1 cellular context compared by ENCODE assay signal in the genomic region with DNA sequence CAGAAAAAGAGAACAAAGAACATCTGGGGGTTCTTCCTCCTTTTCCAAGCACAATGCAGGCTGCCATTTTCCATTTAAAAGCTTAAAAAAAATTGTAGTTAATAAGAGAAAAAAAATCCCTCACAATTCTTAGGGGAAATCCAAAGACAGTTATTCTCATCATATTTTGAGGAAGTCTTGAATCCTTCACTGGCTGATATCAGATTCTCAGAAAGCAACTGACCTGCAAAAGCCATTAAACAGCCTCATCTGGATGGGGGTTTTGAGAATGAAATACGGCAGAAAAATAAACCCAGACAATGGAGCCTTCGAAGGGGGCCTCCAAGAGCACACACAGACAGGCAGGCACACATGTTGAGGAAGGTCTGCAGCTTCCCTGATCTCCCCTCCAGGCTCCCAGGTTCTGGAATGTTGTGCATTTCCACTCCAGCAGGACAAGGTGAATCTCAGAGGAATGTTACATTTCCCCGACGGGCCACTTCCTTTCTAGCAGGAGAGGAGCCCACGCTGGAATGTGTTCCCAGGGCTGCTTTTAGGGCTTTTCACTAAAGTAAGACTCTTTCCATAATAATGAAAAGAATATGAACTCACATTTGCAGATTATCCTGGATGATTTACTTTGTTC.
TF ChIP-seq lines count a peak whose summit lies in the region.

No MANE protein-coding gene starts in this region.

TF ChIP-seq in WTC11, 78 proteins besides CTCF, POLR2A, EP300 and RAD21 (continued from another document):
- TF ChIP-seq, protein P1, sequence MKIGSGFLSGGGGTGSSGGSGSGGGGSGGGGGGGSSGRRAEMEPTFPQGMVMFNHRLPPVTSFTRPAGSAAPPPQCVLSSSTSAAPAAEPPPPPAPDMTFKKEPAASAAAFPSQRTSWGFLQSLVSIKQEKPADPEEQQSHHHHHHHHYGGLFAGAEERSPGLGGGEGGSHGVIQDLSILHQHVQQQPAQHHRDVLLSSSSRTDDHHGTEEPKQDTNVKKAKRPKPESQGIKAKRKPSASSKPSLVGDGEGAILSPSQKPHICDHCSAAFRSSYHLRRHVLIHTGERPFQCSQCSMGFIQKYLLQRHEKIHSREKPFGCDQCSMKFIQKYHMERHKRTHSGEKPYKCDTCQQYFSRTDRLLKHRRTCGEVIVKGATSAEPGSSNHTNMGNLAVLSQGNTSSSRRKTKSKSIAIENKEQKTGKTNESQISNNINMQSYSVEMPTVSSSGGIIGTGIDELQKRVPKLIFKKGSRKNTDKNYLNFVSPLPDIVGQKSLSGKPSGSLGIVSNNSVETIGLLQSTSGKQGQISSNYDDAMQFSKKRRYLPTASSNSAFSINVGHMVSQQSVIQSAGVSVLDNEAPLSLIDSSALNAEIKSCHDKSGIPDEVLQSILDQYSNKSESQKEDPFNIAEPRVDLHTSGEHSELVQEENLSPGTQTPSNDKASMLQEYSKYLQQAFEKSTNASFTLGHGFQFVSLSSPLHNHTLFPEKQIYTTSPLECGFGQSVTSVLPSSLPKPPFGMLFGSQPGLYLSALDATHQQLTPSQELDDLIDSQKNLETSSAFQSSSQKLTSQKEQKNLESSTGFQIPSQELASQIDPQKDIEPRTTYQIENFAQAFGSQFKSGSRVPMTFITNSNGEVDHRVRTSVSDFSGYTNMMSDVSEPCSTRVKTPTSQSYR (CRISPR knock-in tag; IDR thresholded peaks at IDR 0.05) = no peak
- TF ChIP-seq ESRRA (CRISPR knock-in tag; IDR thresholded peaks at IDR 0.05; ENCODE audit: borderline replicate concordance) (no peak), HMGA2 (CRISPR knock-in tag; IDR thresholded peaks at IDR 0.05) (no peak), ZNF219 (CRISPR knock-in tag; IDR thresholded peaks at IDR 0.05; ENCODE audit: borderline replicate concordance) (no peak), GABPB1 (CRISPR knock-in tag; IDR thresholded peaks at IDR 0.05) (no peak)
- TF ChIP-seq, protein P2, sequence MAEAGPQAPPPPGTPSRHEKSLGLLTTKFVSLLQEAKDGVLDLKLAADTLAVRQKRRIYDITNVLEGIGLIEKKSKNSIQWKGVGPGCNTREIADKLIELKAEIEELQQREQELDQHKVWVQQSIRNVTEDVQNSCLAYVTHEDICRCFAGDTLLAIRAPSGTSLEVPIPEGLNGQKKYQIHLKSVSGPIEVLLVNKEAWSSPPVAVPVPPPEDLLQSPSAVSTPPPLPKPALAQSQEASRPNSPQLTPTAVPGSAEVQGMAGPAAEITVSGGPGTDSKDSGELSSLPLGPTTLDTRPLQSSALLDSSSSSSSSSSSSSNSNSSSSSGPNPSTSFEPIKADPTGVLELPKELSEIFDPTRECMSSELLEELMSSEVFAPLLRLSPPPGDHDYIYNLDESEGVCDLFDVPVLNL (CRISPR knock-in tag; IDR thresholded peaks at IDR 0.05; ENCODE audit: borderline replicate concordance, low read depth) = no peak
- TF ChIP-seq, protein P3, sequence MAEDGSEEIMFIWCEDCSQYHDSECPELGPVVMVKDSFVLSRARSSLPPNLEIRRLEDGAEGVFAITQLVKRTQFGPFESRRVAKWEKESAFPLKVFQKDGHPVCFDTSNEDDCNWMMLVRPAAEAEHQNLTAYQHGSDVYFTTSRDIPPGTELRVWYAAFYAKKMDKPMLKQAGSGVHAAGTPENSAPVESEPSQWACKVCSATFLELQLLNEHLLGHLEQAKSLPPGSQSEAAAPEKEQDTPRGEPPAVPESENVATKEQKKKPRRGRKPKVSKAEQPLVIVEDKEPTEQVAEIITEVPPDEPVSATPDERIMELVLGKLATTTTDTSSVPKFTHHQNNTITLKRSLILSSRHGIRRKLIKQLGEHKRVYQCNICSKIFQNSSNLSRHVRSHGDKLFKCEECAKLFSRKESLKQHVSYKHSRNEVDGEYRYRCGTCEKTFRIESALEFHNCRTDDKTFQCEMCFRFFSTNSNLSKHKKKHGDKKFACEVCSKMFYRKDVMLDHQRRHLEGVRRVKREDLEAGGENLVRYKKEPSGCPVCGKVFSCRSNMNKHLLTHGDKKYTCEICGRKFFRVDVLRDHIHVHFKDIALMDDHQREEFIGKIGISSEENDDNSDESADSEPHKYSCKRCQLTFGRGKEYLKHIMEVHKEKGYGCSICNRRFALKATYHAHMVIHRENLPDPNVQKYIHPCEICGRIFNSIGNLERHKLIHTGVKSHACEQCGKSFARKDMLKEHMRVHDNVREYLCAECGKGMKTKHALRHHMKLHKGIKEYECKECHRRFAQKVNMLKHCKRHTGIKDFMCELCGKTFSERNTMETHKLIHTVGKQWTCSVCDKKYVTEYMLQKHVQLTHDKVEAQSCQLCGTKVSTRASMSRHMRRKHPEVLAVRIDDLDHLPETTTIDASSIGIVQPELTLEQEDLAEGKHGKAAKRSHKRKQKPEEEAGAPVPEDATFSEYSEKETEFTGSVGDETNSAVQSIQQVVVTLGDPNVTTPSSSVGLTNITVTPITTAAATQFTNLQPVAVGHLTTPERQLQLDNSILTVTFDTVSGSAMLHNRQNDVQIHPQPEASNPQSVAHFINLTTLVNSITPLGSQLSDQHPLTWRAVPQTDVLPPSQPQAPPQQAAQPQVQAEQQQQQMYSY (CRISPR knock-in tag; IDR thresholded peaks at IDR 0.05) = no peak
- TF ChIP-seq, protein P4, sequence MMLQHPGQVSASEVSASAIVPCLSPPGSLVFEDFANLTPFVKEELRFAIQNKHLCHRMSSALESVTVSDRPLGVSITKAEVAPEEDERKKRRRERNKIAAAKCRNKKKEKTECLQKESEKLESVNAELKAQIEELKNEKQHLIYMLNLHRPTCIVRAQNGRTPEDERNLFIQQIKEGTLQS (CRISPR knock-in tag; conservative IDR thresholded peaks at IDR 0.05) = no peak
- TF ChIP-seq, protein P5, sequence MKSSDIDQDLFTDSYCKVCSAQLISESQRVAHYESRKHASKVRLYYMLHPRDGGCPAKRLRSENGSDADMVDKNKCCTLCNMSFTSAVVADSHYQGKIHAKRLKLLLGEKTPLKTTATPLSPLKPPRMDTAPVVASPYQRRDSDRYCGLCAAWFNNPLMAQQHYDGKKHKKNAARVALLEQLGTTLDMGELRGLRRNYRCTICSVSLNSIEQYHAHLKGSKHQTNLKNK (CRISPR knock-in tag; IDR thresholded peaks at IDR 0.05) = no peak
